1 cellular context compared by ENCODE assay signal in genomic region chr1:156677616-156678596, GRCh38.
TF ChIP-seq lines count a peak whose summit lies in the region.

No MANE protein-coding gene starts in this region.

TF ChIP-seq in HCT116, 20 proteins besides CTCF, POLR2A, EP300 and RAD21 (continued from another document):
- TF ChIP-seq REST (IDR thresholded peaks at IDR 0.05; ENCODE audit: low read depth) (no peak), EZH2phosphoT487 (IDR thresholded peaks at IDR 0.05; ENCODE audit: borderline replicate concordance) (no peak), JUND (IDR thresholded peaks at IDR 0.05) (no peak), ZBTB33 (IDR thresholded peaks at IDR 0.05; ENCODE audit: extremely low read depth, insufficient replicate concordance, low read length) (no peak), SP1 (IDR thresholded peaks at IDR 0.05; ENCODE audit: low read depth) (no peak), SRF (IDR thresholded peaks at IDR 0.05; ENCODE audit: low read depth) (no peak), MAX (IDR thresholded peaks at IDR 0.05) (no peak), FOSL1 (IDR thresholded peaks at IDR 0.05; ENCODE audit: low read depth) (no peak), ZFX (IDR thresholded peaks at IDR 0.05) (no peak)
TF ChIP-seq in HCT116: peak in this region for 0.
